ENCODE assay signal across 15 cellular contexts in the genomic region with DNA sequence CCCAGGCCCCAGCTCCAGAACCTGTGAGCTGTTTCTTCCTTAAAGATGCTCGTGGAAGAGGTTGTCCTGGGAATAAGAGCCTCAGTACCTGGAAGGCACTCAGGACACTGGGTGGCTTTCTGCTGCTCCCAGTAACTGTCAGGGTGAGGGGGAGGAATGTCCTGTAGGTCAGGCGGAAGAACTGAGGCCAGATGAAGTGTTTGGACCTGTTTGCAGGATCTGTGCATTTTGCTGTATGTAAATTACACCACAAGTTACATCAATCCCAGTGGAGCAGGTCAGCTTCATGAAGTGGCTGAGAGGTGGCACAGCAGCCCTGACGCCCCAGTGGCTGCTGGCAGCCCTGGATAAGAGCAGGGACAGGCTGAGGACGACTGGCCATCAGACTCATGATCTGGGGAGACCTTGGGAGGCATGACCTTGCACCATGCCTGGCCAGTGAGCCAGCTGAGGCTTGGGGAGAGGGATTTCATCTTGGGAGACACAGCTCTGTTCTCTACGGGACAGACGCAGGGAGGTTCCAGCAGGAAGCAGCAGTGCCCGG. TPM values are rescaled to one million over a fixed set of nuclear protein-coding genes. Genes with fewer than 3 reads are reported as not detected.
DNase-seq lines count a peak whose midpoint lies in the region; ATAC-seq, FAIRE-seq and TF ChIP-seq lines count a peak whose summit lies in the region.
"Had no signal": no experiment of that assay in that cellular context is flagged by ENCODE, and none has a peak within 500 bp of the region (broad histone marks: within the 10 kb centered on the region; RNA-seq: fewer than 3 reads in every experiment).

No MANE protein-coding gene starts in this region.

- no peak overlapping the region for H3K4me3 ChIP-seq in GM23248
- no peak overlapping the region for H3K4me3 ChIP-seq in mesendoderm (ENCODE audit: low read length)

- CTCF ChIA-PET in WTC11 (lab: Charles Lee): interaction anchor here (0.8 to 4.0 kb wide), 6 partner anchors 9 to 151 kb away, joined by 3 to 24 read pairs (median 5); no protein-coding TSS in a partner anchor
- CTCF ChIA-PET in T-cell (lab: Charles Lee): interaction anchor here in 1 of 2 donors (0.9 kb wide), 1 partner anchor 142 kb away, joined by 3 read pairs; no protein-coding TSS in a partner anchor

- peaks cover 9% of the 10 kb centered on the region for H3K4me1 ChIP-seq in GM23248 (ENCODE audit: insufficient read depth)
- peaks cover 7% of the 10 kb centered on the region for H3K4me1 ChIP-seq in foreskin keratinocyte
- H3K4me1 ChIP-seq in mesendoderm (ENCODE audit: control insufficient read depth, low read depth, low read length): no peaks in the 10 kb centered on the region

- no peak overlapping the region for H3K18ac ChIP-seq in mesendoderm (ENCODE audit: low read length)

- no peak overlapping the region for H2BK15ac ChIP-seq in mesendoderm (replicated peaks; ENCODE audit: low read depth)

- peak overlapping the region; percentile 32 for H3K27ac Mint-ChIP-seq in WTC11
- peak overlapping the region; percentile 53 for H3K27ac Mint-ChIP-seq in progenitor cell of endocrine pancreas
- no peak overlapping the region for H3K27ac Mint-ChIP-seq in T-cell
- H3K27ac Mint-ChIP-seq: activated naive CD4-positive, alpha-beta T cell treated with anti-CD3 and anti-CD28 coated beads for 36 hours; stimulated activated effector memory CD8-positive, alpha-beta T cell treated with anti-CD3 and anti-CD28 coated beads, Interleukin-12 subunit alpha, Interleukin-12 subunit beta, amount 100 ng/mL, for 72 hours had no signal

- peak; percentile 10 for ATAC-seq in WTC11
- peak; percentile 2 for ATAC-seq in foreskin keratinocyte
- no peak for ATAC-seq in HG03457 (IDR thresholded peaks at IDR 0.05; ENCODE audit: unreplicated experiment)
- ATAC-seq in T-cell (replicated peaks in 1 of 4): no peak
- ATAC-seq: stimulated activated effector memory CD8-positive, alpha-beta T cell treated with anti-CD3 and anti-CD28 coated beads, Interleukin-12 subunit alpha, Interleukin-12 subunit beta, amount 100 ng/mL, for 72 hours had no signal

- 0 out of 2 replicates have a peak overlapping the region, but pooled peaks have one; percentile 1 for H2AFZ ChIP-seq in GM23248

- H3K9ac ChIP-seq in GM23248: peak overlapping the region; percentile 26; the same call in 1 of the 2 replicates
- no peak overlapping the region for H3K9ac ChIP-seq in mesendoderm (ENCODE audit: low read length)

- H3K23ac ChIP-seq in mesendoderm (ENCODE audit: low read length): no peak overlapping the region

- H2BK120ac ChIP-seq in mesendoderm (ENCODE audit: low read depth, low read length): no peak overlapping the region

- H3K27me3 Mint-ChIP-seq in WTC11 (ENCODE audit: low read depth) (no peaks in the 10 kb centered on the region), progenitor cell of endocrine pancreas (no peaks in the 10 kb centered on the region), T-cell (no peaks in the 10 kb centered on the region)

- H3K56ac ChIP-seq in mesendoderm (ENCODE audit: low read length): no peak overlapping the region

- peaks cover 9% of the 10 kb centered on the region for H3F3A ChIP-seq in GM23248 (ENCODE audit: insufficient read depth)

- no peaks in the 10 kb centered on the region for H3K9me3 Mint-ChIP-seq in WTC11
- H3K9me3 Mint-ChIP-seq in progenitor cell of endocrine pancreas (ENCODE audit: low read depth): no peaks in the 10 kb centered on the region
- no peaks in the 10 kb centered on the region for H3K9me3 Mint-ChIP-seq in T-cell
- H3K9me3 Mint-ChIP-seq: activated naive CD4-positive, alpha-beta T cell treated with anti-CD3 and anti-CD28 coated beads for 36 hours; central memory CD8-positive, alpha-beta T cell; stimulated activated effector memory CD8-positive, alpha-beta T cell treated with anti-CD3 and anti-CD28 coated beads, Interleukin-12 subunit alpha, Interleukin-12 subunit beta, amount 100 ng/mL, for 72 hours had no signal

- H3K4me3 Mint-ChIP-seq in WTC11: no peak overlapping the region
- no peak overlapping the region for H3K4me3 Mint-ChIP-seq in progenitor cell of endocrine pancreas (ENCODE audit: low read depth)
- no peak overlapping the region for H3K4me3 Mint-ChIP-seq in T-cell
- H3K4me3 Mint-ChIP-seq: activated naive CD4-positive, alpha-beta T cell treated with anti-CD3 and anti-CD28 coated beads for 36 hours; central memory CD8-positive, alpha-beta T cell; stimulated activated effector memory CD8-positive, alpha-beta T cell treated with anti-CD3 and anti-CD28 coated beads, Interleukin-12 subunit alpha, Interleukin-12 subunit beta, amount 100 ng/mL, for 72 hours had no signal

- H3K4me2 ChIP-seq in GM23248 (ENCODE audit: unreplicated experiment) (no peak overlapping the region), mesendoderm (ENCODE audit: low read length) (no peak overlapping the region)

- 38 to 53% methylated on average over 5 to 6 of the region's 7 CpGs for WGBS in GM23248 (ENCODE audit: low coverage in 1 of 2, low lambda C conversion rate in 2 of 2, missing lambda C conversion rate in 2 of 2), 2 experiments
- WGBS in mesendoderm (ENCODE audit: extremely low coverage, insufficient coverage, low lambda C conversion rate): no CpG with 5 or more reads among the region's 7 CpGs

- H3K79me2 ChIP-seq in GM23248 (ENCODE audit: insufficient read depth) (no peaks in the 10 kb centered on the region), mesendoderm (ENCODE audit: control insufficient read depth, insufficient read depth, low read length) (no peaks in the 10 kb centered on the region)

- H3K4me1 Mint-ChIP-seq in WTC11: peaks cover 9% of the 10 kb centered on the region
- no peaks in the 10 kb centered on the region for H3K4me1 Mint-ChIP-seq in progenitor cell of endocrine pancreas (ENCODE audit: low read depth)
- H3K4me1 Mint-ChIP-seq in T-cell: no peaks in the 10 kb centered on the region
- H3K4me1 Mint-ChIP-seq: central memory CD8-positive, alpha-beta T cell had no signal

- no peaks in the 10 kb centered on the region for H3K9me2 ChIP-seq in GM23248 (ENCODE audit: insufficient read depth)

- no peak overlapping the region for H3K4ac ChIP-seq in mesendoderm (ENCODE audit: low read depth, low read length)

- DNase-seq in GM23248 (peak; percentile 25), WTC11 (ENCODE audit: low spot score) (no peak), foreskin keratinocyte (peak in 1 of 2 donors; percentile 42), progenitor cell of endocrine pancreas (ENCODE audit: low spot score, unreplicated experiment) (no peak), urothelium cell line (ENCODE audit: low spot score) (no peak), mesendoderm (no peak), T-cell (no peak)
- DNase-seq: activated CD4-positive, CD25-positive, alpha-beta regulatory T cell; activated naive CD4-positive, alpha-beta T cell treated with anti-CD3 and anti-CD28 coated beads for 36 hours; kidney glomerular epithelial cell; NCI-H1092 had no signal

- no peaks in the 10 kb centered on the region for H3K27me3 ChIP-seq in GM23248 (replicated peaks; ENCODE audit: insufficient read depth)
- H3K27me3 ChIP-seq in foreskin keratinocyte: no peaks in the 10 kb centered on the region
- H3K27me3 ChIP-seq in mesendoderm (ENCODE audit: insufficient read depth, low read length, poor library complexity): no peaks in the 10 kb centered on the region

- no peak for TF ChIP-seq CTCF in WTC11 (IDR thresholded peaks at IDR 0.05)
- no peak for TF ChIP-seq CTCF in foreskin keratinocyte (conservative IDR thresholded peaks at IDR 0.05)
- no peak for TF ChIP-seq CTCF in progenitor cell of endocrine pancreas (IDR thresholded peaks at IDR 0.05; ENCODE audit: unreplicated experiment)

- POLR2A ChIA-PET in WTC11 (lab: Charles Lee): no interaction called here
- POLR2A ChIA-PET in T-cell (lab: Charles Lee): no interaction called here

- in situ Hi-C loops in GM23248 (cut with MboI): no loop called here

- H4K5ac ChIP-seq in mesendoderm (ENCODE audit: low read length): no peak overlapping the region

- peak overlapping the region; percentile 41 for H3K27ac ChIP-seq in GM23248
- H3K27ac ChIP-seq in foreskin keratinocyte: peak overlapping the region; percentile 65
- H3K27ac ChIP-seq in mesendoderm (ENCODE audit: low read depth, low read length): no peak overlapping the region
- H3K27ac ChIP-seq: epithelial cell of prostate had no signal

- no peaks in the 10 kb centered on the region for H3K79me1 ChIP-seq in mesendoderm (ENCODE audit: low read length)

- no peak overlapping the region for H4K8ac ChIP-seq in mesendoderm (ENCODE audit: low read depth, low read length)

- no peaks in the 10 kb centered on the region for H3K9me3 ChIP-seq in GM23248 (ENCODE audit: low read depth)

- H3K36me3 Mint-ChIP-seq in WTC11 (no peaks in the 10 kb centered on the region), progenitor cell of endocrine pancreas (ENCODE audit: insufficient read depth) (peaks cover 1% of the 10 kb centered on the region), T-cell (peaks cover 7% of the 10 kb centered on the region)
- H3K36me3 Mint-ChIP-seq: stimulated activated effector memory CD8-positive, alpha-beta T cell treated with anti-CD3 and anti-CD28 coated beads, Interleukin-12 subunit alpha, Interleukin-12 subunit beta, amount 100 ng/mL, for 72 hours had no signal

- no peaks in the 10 kb centered on the region for H4K20me1 ChIP-seq in GM23248 (ENCODE audit: insufficient read depth)

- H3K36me3 ChIP-seq in GM23248 (ENCODE audit: low read depth): no peaks in the 10 kb centered on the region
- H3K36me3 ChIP-seq in mesendoderm (ENCODE audit: control insufficient read depth, insufficient read depth, low read length): no peaks in the 10 kb centered on the region

- no peak overlapping the region for H2BK5ac ChIP-seq in mesendoderm (ENCODE audit: low read length)

- no peak overlapping the region for H2AK5ac ChIP-seq in mesendoderm (ENCODE audit: low read length)

- no peak for FAIRE-seq in urothelium cell line (lab: Jason Lieb, UNC)

RNA-seq across cellular contexts. Expression of a gene that starts 27.2 kb away (rescaled TPM):
- total RNA-seq in GM23248 (2014; rRNA removed; shearing (Covaris generic)): 8.7 and 12.2 TPM in 2 replicates
- polyA plus RNA-seq in GM23248 (2016; fragmentation: Nextera tagmentation; extraction: Ambion mirVana): 11.7 and 12.1 TPM in 2 replicates
- 11.5 to 12.5 TPM (median 12.0 TPM) in 3 replicates for total RNA-seq in WTC11 (2021)
- 13.3 and 13.5 TPM in 2 replicates for total RNA-seq in foreskin keratinocyte
- polyA plus RNA-seq in foreskin keratinocyte: 13.8 and 14.9 TPM in 2 replicates
- 14.4 and 14.5 TPM in 2 replicates for total RNA-seq in progenitor cell of endocrine pancreas
- polyA plus RNA-seq in mesendoderm (2013, experiment 1 of 2): 2.6 TPM
- 3.4 TPM for polyA plus RNA-seq in mesendoderm (2013, experiment 2 of 2)
- total RNA-seq in T-cell: 10 to 100 TPM in 1 of 5 donors, 1 to 10 TPM in 4; 5.9 to 10.4 (median 7.9) TPM

RNA-seq across cellular contexts. Expression of a gene that starts 41.6 kb away (rescaled TPM):
- 636 and 646 TPM in 2 replicates for total RNA-seq in GM23248 (2014; rRNA removed; shearing (Covaris generic))
- polyA plus RNA-seq in GM23248 (2016; fragmentation: Nextera tagmentation; extraction: Ambion mirVana) (447 and 468 TPM in 2 replicates), foreskin keratinocyte (2.8 and 4.1 TPM in 2 replicates)
- total RNA-seq in WTC11 (2021) (20.7 to 35.2 TPM (median 31.3 TPM) in 3 replicates), foreskin keratinocyte (4.0 and 5.5 TPM in 2 replicates), progenitor cell of endocrine pancreas (5.8 and 14.1 TPM in 2 replicates), T-cell (1 to 10 TPM; 1.5 to 5.8 (median 2.8) TPM)
- polyA plus RNA-seq in mesendoderm (2013, experiment 1 of 2): 5.7 TPM
- 5.4 TPM for polyA plus RNA-seq in mesendoderm (2013, experiment 2 of 2)
- total RNA-seq: activated naive CD4-positive, alpha-beta T cell treated with anti-CD3 and anti-CD28 coated beads for 36 hours had no signal

Comparison
In these comparisons a context has a peak if more than half of its experiments do, and no peak if none do; other contexts are left out.
1. ATAC-seq: peak in WTC11 (single experiment) and foreskin keratinocyte (single experiment); none in HG03457 (single experiment) and T-cell (0 of 4).
2. H3K27ac Mint-ChIP-seq: peak in WTC11 (single experiment) and progenitor cell of endocrine pancreas (single experiment); none in T-cell (0 of 2).
3. RNA of a gene that starts 41.6 kb away (total RNA-seq): 636 to 646 TPM in GM23248; 20.7 to 35.2 TPM in WTC11, 5.8 to 14.1 TPM in progenitor cell of endocrine pancreas, 4.0 to 5.5 TPM in foreskin keratinocyte and 1.5 to 5.8 TPM in T-cell; every median in the first group is over 10 times any median in the second.